1 cellular context compared by ENCODE assay signal in genomic region chr3:11300970-11301369, GRCh38.
TF ChIP-seq lines count a peak whose summit lies in the region.

No MANE protein-coding gene starts in this region.

TF ChIP-seq in K562, 482 proteins besides CTCF, POLR2A, EP300 and RAD21 (continued from another document):
- no peak for TF ChIP-seq E2F8 (IDR thresholded peaks at IDR 0.05; ENCODE audit: low read depth, partially characterized antibody)
